In genomic region chr12:53994268-53994690, GRCh38 we compare ENCODE assay signal across 13 cellular contexts. TPM values are rescaled to one million over a fixed set of nuclear protein-coding genes. Genes with fewer than 3 reads are reported as not detected.
DNase-seq lines count a peak whose midpoint lies in the region; ATAC-seq, FAIRE-seq and TF ChIP-seq lines count a peak whose summit lies in the region.
"Had no signal": no experiment of that assay in that cellular context is flagged by ENCODE, and none has a peak within 500 bp of the region (broad histone marks: within the 10 kb centered on the region; RNA-seq: fewer than 3 reads in every experiment).

No MANE protein-coding gene starts in this region.

- POLR2A ChIA-PET in WTC11 (lab: Charles Lee), result interaction anchor here (0.9 kb wide), 1 partner anchor 24 kb away, joined by 3 read pairs; no protein-coding TSS in a partner anchor

- peak overlapping the region; percentile 79 for H3K27ac Mint-ChIP-seq in activated CD4-positive, alpha-beta T cell treated with anti-CD3 and anti-CD28 coated beads, Interleukin-2, amount 10 ng/mL, durations not matched to agents 24 days and 14 days
- H3K27ac Mint-ChIP-seq in WTC11, result no peak overlapping the region

- no peaks in the 10 kb centered on the region for H3K36me3 ChIP-seq in kidney epithelial cell (ENCODE audit: control insufficient read depth, insufficient read depth, low read length)
- H3K36me3 ChIP-seq in small intestine (ENCODE audit: control insufficient read depth in 2 of 2, insufficient read depth in 2 of 2, low read length in 2 of 2), result no peaks in the 10 kb centered on the region
- H3K36me3 ChIP-seq: uterus had no signal

- no peaks in the 10 kb centered on the region for H3K9me3 Mint-ChIP-seq in activated CD4-positive, alpha-beta T cell treated with anti-CD3 and anti-CD28 coated beads, Interleukin-2, amount 10 ng/mL, durations not matched to agents 24 days and 14 days
- no peaks in the 10 kb centered on the region for H3K9me3 Mint-ChIP-seq in WTC11

- H3K36me3 Mint-ChIP-seq in activated CD4-positive, alpha-beta T cell treated with anti-CD3 and anti-CD28 coated beads, Interleukin-2, amount 10 ng/mL, durations not matched to agents 24 days and 14 days (ENCODE audit: low read depth), result peaks cover 3% of the 10 kb centered on the region
- H3K36me3 Mint-ChIP-seq in WTC11, result no peaks in the 10 kb centered on the region

- DNase-seq in activated CD4-positive, alpha-beta T cell treated with anti-CD3 and anti-CD28 coated beads, Interleukin-2, amount 10 ng/mL, durations not matched to agents 24 days and 14 days, result no peak
- no peak for DNase-seq in activated CD4-positive, alpha-beta T cell treated with anti-CD3 and anti-CD28 coated beads for 48 hours
- DNase-seq in WTC11 (ENCODE audit: low spot score), result no peak
- no peak for DNase-seq in kidney epithelial cell (ENCODE audit: low read depth)
- peak; percentile 37 for DNase-seq in small intestine
- no peak for DNase-seq in effector CD8-positive, alpha-beta T cell (lab: John Stamatoyannopoulos, UW)
- no peak for DNase-seq in HTR-8/SVneo (ENCODE audit: insufficient read length, low spot score)
- DNase-seq: Karpas-422; NCI-H446; stimulated activated CD4-positive, alpha-beta T cell treated with anti-CD3 and anti-CD28 coated beads, Interleukin-2, amount 100 ng/mL, for 48 hours; uterus had no signal

- peaks cover 24% of the 10 kb centered on the region for H3K4me1 Mint-ChIP-seq in activated CD4-positive, alpha-beta T cell treated with anti-CD3 and anti-CD28 coated beads, Interleukin-2, amount 10 ng/mL, durations not matched to agents 24 days and 14 days
- peaks cover 39% of the 10 kb centered on the region for H3K4me1 Mint-ChIP-seq in WTC11

- no peaks in the 10 kb centered on the region for H3K9me3 ChIP-seq in small intestine (ENCODE audit: control insufficient read depth, low read depth)
- H3K9me3 ChIP-seq: uterus had no signal

- H3K4me3 ChIP-seq in kidney epithelial cell (ENCODE audit: low read depth, low read length) (peak overlapping the region; percentile 52), small intestine (ENCODE audit: low read depth in 1 of 2, low read length in 2 of 2) (no peak overlapping the region)

- ATAC-seq in WTC11 (no peak), GM21717 (IDR thresholded peaks at IDR 0.05; ENCODE audit: unreplicated experiment) (no peak)

- H3K27ac ChIP-seq in small intestine (ENCODE audit: low read depth in 1 of 2, low read length in 1 of 2), result no peak overlapping the region

- peaks cover 4% of the 10 kb centered on the region in 2 donors for H3K4me1 ChIP-seq in small intestine (ENCODE audit: control insufficient read depth in 2 of 2, insufficient read depth in 1 of 2, low read depth in 1 of 2, low read length in 1 of 2)

- intact Hi-C loops in activated CD4-positive, alpha-beta T cell treated with anti-CD3 and anti-CD28 coated beads, Interleukin-2, amount 10 ng/mL, durations not matched to agents 24 days and 14 days (cut with micrococcal nuclease), result loop anchor here (2.0 to 10.0 kb wide), 2 partner anchors 39 to 59 kb away; partner anchors contain the start of genes HOXC12 and HOXC13

- peaks cover 89% of the 10 kb centered on the region for H3K27me3 Mint-ChIP-seq in activated CD4-positive, alpha-beta T cell treated with anti-CD3 and anti-CD28 coated beads, Interleukin-2, amount 10 ng/mL, durations not matched to agents 24 days and 14 days
- H3K27me3 Mint-ChIP-seq in WTC11 (ENCODE audit: low read depth), result peaks cover 100% of the 10 kb centered on the region

- TF ChIP-seq CTCF in WTC11 (IDR thresholded peaks at IDR 0.05) (no peak), kidney epithelial cell (IDR thresholded peaks at IDR 0.05; ENCODE audit: insufficient read depth, low read length, poor library complexity, severe bottlenecking) (no peak)

- peak overlapping the region; percentile 42 for H3K4me3 Mint-ChIP-seq in activated CD4-positive, alpha-beta T cell treated with anti-CD3 and anti-CD28 coated beads, Interleukin-2, amount 10 ng/mL, durations not matched to agents 24 days and 14 days
- H3K4me3 Mint-ChIP-seq in WTC11, result peak overlapping the region; percentile 14

- no peak for FAIRE-seq in small intestine (lab: Jason Lieb, UNC)
- no peak for FAIRE-seq in HTR-8/SVneo (lab: Jason Lieb, UNC)
- FAIRE-seq: endometrium had no signal

- H3K27me3 ChIP-seq in kidney epithelial cell (ENCODE audit: control insufficient read depth, insufficient read depth, low read length), result peaks cover 54% of the 10 kb centered on the region
- H3K27me3 ChIP-seq in small intestine (ENCODE audit: control insufficient read depth in 2 of 2, insufficient read depth in 2 of 2, low read length in 2 of 2), result peaks cover 7 to 75% of the 10 kb centered on the region in 2 donors

- CTCF ChIA-PET in WTC11 (lab: Charles Lee), result interaction anchor here (0.6 to 1.8 kb wide), 6 partner anchors 10 to 214 kb away, joined by 3 to 9 read pairs (median 4); partner anchors contain the start of genes HOXC10 and HOXC5

- 2 to 6% (median 4%) methylated on average over 33 to 35 of the region's 35 CpGs for WGBS in small intestine, 3 donors

TF ChIP-seq in WTC11, 78 proteins besides CTCF, POLR2A, EP300 and RAD21:
- no peak for TF ChIP-seq NR3C1 (CRISPR knock-in tag; conservative IDR thresholded peaks at IDR 0.05; ENCODE audit: low read depth)
- TF ChIP-seq TEAD1 (CRISPR knock-in tag; IDR thresholded peaks at IDR 0.05), result no peak
- peak; percentile 63; the same call in 1 of the 2 replicates for TF ChIP-seq PRDM15 (CRISPR knock-in tag; IDR thresholded peaks at IDR 0.05)

RNA-seq across cellular contexts. Expression of gene HOXC9, which starts 5.7 kb away (rescaled TPM):
- not detected in 2 replicates for total RNA-seq in activated CD4-positive, alpha-beta T cell treated with anti-CD3 and anti-CD28 coated beads, Interleukin-2, amount 10 ng/mL, durations not matched to agents 24 days and 14 days
- total RNA-seq in WTC11 (2021), result not detected in 3 replicates
- total RNA-seq in kidney epithelial cell, result 12.3 and 15.5 TPM in 2 replicates
- polyA plus RNA-seq in small intestine, result not detected

RNA-seq across cellular contexts. Expression of gene HOXC10, which starts 9.3 kb away (rescaled TPM):
- total RNA-seq in activated CD4-positive, alpha-beta T cell treated with anti-CD3 and anti-CD28 coated beads, Interleukin-2, amount 10 ng/mL, durations not matched to agents 24 days and 14 days, result not detected in 2 replicates
- total RNA-seq in WTC11 (2021) (0.09 TPM in 1 of 3 replicates, not detected in the others), kidney epithelial cell (5.9 and 9.2 TPM in 2 replicates)
- polyA plus RNA-seq in small intestine, result not detected

RNA-seq across cellular contexts. Expression of gene HOXC8, which starts 14.5 kb away (rescaled TPM):
- not detected in 2 replicates for total RNA-seq in activated CD4-positive, alpha-beta T cell treated with anti-CD3 and anti-CD28 coated beads, Interleukin-2, amount 10 ng/mL, durations not matched to agents 24 days and 14 days
- total RNA-seq in WTC11 (2021) (not detected in 3 replicates), kidney epithelial cell (0.41 and 0.67 TPM in 2 replicates)
- under 1 TPM in 1 of 3 donors, not detected in 2; 0.03 TPM for polyA plus RNA-seq in small intestine

RNA-seq across cellular contexts. Expression of gene HOTAIR, which starts 19.5 kb away (rescaled TPM):
- not detected in 2 replicates for total RNA-seq in activated CD4-positive, alpha-beta T cell treated with anti-CD3 and anti-CD28 coated beads, Interleukin-2, amount 10 ng/mL, durations not matched to agents 24 days and 14 days
- not detected in 3 replicates for total RNA-seq in WTC11 (2021)
- 0.46 and 0.55 TPM in 2 replicates for total RNA-seq in kidney epithelial cell
- polyA plus RNA-seq in small intestine, result not detected

RNA-seq across cellular contexts. Expression of gene HOXC11, which starts 21.4 kb away (rescaled TPM):
- not detected in 2 replicates for total RNA-seq in activated CD4-positive, alpha-beta T cell treated with anti-CD3 and anti-CD28 coated beads, Interleukin-2, amount 10 ng/mL, durations not matched to agents 24 days and 14 days
- total RNA-seq in WTC11 (2021), result not detected in 3 replicates
- total RNA-seq in kidney epithelial cell, result 0.58 and 0.96 TPM in 2 replicates
- polyA plus RNA-seq in small intestine, result under 1 TPM; 0.03 to 0.81 (median 0.45) TPM

Comparison
In these comparisons a context has a peak if more than half of its experiments do, and no peak if none do; other contexts are left out.
1. RNA of gene HOXC9, which starts 5.7 kb away (total RNA-seq): 12.3 to 15.5 TPM in kidney epithelial cell; not detected in WTC11 and not detected in activated CD4-positive, alpha-beta T cell treated with anti-CD3 and anti-CD28 coated beads, Interleukin-2, amount 10 ng/mL, durations not matched to agents 24 days and 14 days; every median in the first group is over 10 times any median in the second.